In the genomic region with DNA sequence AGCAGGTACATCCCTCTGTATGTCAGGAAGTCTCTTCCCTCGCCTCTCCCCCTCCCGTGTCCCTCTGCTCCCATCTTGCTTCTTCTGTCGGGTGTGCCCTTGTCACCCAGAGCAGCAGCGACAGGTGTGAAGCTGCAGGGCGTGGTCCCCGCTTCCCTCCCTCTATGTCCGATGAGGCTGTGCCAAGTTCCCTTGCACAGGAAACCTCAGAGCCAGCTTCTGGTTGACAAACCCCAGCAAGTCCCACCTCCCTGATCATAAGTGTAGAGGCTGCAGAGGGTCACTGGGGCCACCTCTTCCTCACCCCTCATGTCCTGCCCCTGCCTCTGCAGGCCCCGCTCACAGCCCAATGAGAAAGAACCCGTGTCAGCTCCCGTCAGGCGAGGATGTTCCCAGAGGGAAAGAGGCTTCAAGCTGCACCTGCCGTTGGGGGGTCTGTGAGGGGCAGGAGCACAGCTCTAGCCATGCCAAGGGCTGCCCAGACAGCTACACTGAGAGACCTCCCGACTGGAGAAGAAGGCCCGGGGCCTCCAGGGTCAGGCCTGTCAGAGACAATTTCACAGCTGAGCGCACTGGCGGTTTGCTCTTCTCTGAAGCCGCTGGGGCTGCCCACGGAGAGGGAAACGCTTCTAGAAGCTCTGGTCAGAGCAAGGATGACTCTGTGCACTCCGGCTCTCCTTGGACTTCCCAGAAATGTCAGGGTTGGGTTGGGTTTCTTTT, we compare ENCODE assay signal across 16 cellular contexts.
DNase-seq lines count a peak whose midpoint lies in the region; ATAC-seq lines count a peak whose summit lies in the region.
"Had no signal": no experiment of that assay in that cellular context is flagged by ENCODE, and none has a peak within 500 bp of the region (broad histone marks: within the 10 kb centered on the region; RNA-seq: fewer than 3 reads in every experiment).

No MANE protein-coding gene starts in this region.

- DNase-seq in Caki2 (ENCODE audit: low read depth) = peak; percentile 9
- DNase-seq in M059J (ENCODE audit: low read depth) = peak; percentile 23
- DNase-seq in glomerular visceral epithelial cell (ENCODE audit: extremely low spot score) = peak; percentile 68
- peak; percentile 67 for DNase-seq in posterior vena cava (ENCODE audit: low spot score)
- no peak for DNase-seq in activated T-cell treated with anti-CD3 and anti-CD28 coated beads for 4 hours
- DNase-seq in cerebellum (ENCODE audit: low spot score) = no peak
- DNase-seq: activated CD4-positive, CD25-positive, alpha-beta regulatory T cell treated with anti-CD3 and anti-CD28 coated beads, Interleukin-2, amount 50 U/mL, for 72 hours; DND-41; foreskin fibroblast; lower lobe of right lung; NCI-H1105; nucleus accumbens; stimulated activated naive CD8-positive, alpha-beta T cell treated with anti-CD3 and anti-CD28 coated beads, Interleukin-15, amount 100 ng/mL, for 72 hours had no signal

- in situ Hi-C loops in Caki2 (cut with HindIII; ENCODE audit: low pct_unique_long_range_greater_than_20kb, low sequenced_read_pairs) = no loop called here

- intact Hi-C loops in posterior vena cava (cut with DNase I) = loop anchor here in 1 of 2 donors (5.0 kb wide), 1 partner anchor 297 kb away; no protein-coding TSS in a partner anchor

- ATAC-seq in GM21360 (IDR thresholded peaks at IDR 0.05; ENCODE audit: unreplicated experiment) (no peak), GM21619 (IDR thresholded peaks at IDR 0.05; ENCODE audit: unreplicated experiment) (no peak)
- ATAC-seq: lower lobe of right lung; Panc1; stimulated activated naive CD8-positive, alpha-beta T cell treated with anti-CD3 and anti-CD28 coated beads, Interleukin-15, amount 100 ng/mL, for 72 hours had no signal

Comparison
In these comparisons a context has a peak if more than half of its experiments do, and no peak if none do; other contexts are left out.
1. DNase-seq: peak in Caki2 (single experiment), M059J (single experiment), glomerular visceral epithelial cell (single experiment) and posterior vena cava (single experiment); none in activated T-cell treated with anti-CD3 and anti-CD28 coated beads for 4 hours (single experiment) and cerebellum (single experiment).